20 cellular contexts compared by ENCODE assay signal in genomic region chr10:25078659-25079429, GRCh38.
DNase-seq lines count a peak whose midpoint lies in the region; ATAC-seq lines count a peak whose summit lies in the region.
"Had no signal": no experiment of that assay in that cellular context is flagged by ENCODE, and none has a peak within 500 bp of the region (broad histone marks: within the 10 kb centered on the region; RNA-seq: fewer than 3 reads in every experiment).

No MANE protein-coding gene starts in this region.

- H3K9me3 Mint-ChIP-seq in activated T-helper 17 cell treated with anti-CD3 and anti-CD28 coated beads, Interleukin-2, amount 50 U/mL, for 72 hours, result no peaks in the 10 kb centered on the region
- H3K9me3 Mint-ChIP-seq: activated T-cell treated with anti-CD3 and anti-CD28 coated beads, Interleukin-2, amount 50 U/mL, for 24 hours; CD4-positive, alpha-beta T cell; immature natural killer cell; nephron progenitor cell; stimulated activated naive CD8-positive, alpha-beta T cell treated with anti-CD3 and anti-CD28 coated beads, Interleukin-15, Interleukin-2, amounts not matched to agents 100 ng/mL and 50 ng/mL, for 24 hours had no signal

- no peak overlapping the region for H3K27ac Mint-ChIP-seq in activated T-helper 17 cell treated with anti-CD3 and anti-CD28 coated beads, Interleukin-2, amount 50 U/mL, for 72 hours
- H3K27ac Mint-ChIP-seq: activated naive CD8-positive, alpha-beta T cell; activated T-cell treated with anti-CD3 and anti-CD28 coated beads, Interleukin-2, amount 50 U/mL, for 24 hours; CD4-positive, alpha-beta T cell; immature natural killer cell; nephron progenitor cell; stimulated activated naive CD8-positive, alpha-beta T cell treated with anti-CD3 and anti-CD28 coated beads, Interleukin-15, Interleukin-2, amounts not matched to agents 100 ng/mL and 50 ng/mL, for 24 hours had no signal

- peak; percentile 68 for ATAC-seq in activated T-helper 17 cell treated with anti-CD3 and anti-CD28 coated beads, Interleukin-2, amount 50 U/mL, for 72 hours (replicated peaks)
- ATAC-seq in stimulated activated naive CD8-positive, alpha-beta T cell treated with anti-CD3 and anti-CD28 coated beads, Interleukin-15, Interleukin-2, amounts not matched to agents 100 U/mL and 50 U/mL, for 24 hours, result peak; percentile 46
- ATAC-seq in GM18502 (IDR thresholded peaks at IDR 0.05; ENCODE audit: poor library complexity, unreplicated experiment), result no peak

- peaks cover 5% of the 10 kb centered on the region for H3K4me1 Mint-ChIP-seq in activated T-helper 17 cell treated with anti-CD3 and anti-CD28 coated beads, Interleukin-2, amount 50 U/mL, for 72 hours
- H3K4me1 Mint-ChIP-seq: immature natural killer cell had no signal

- H3K27me3 Mint-ChIP-seq in activated T-helper 17 cell treated with anti-CD3 and anti-CD28 coated beads, Interleukin-2, amount 50 U/mL, for 72 hours, result peaks cover 12% of the 10 kb centered on the region

- peak; percentile 9 for DNase-seq in activated CD4-positive, alpha-beta T cell treated with anti-CD3 and anti-CD28 coated beads for 48 hours
- no peak for DNase-seq in activated CD4-positive, alpha-beta T cell treated with anti-CD3 and anti-CD28 coated beads, Interleukin-2, amount 50 U/mL, for 1 hour
- DNase-seq in kidney tubule cell (ENCODE audit: low spot score) (peak; percentile 9), NCI-H526 treated with DMSO at 0.1 percent for 48 hours (lab: John Stamatoyannopoulos, UW) (no peak), C1 segment of cervical spinal cord (lab: John Stamatoyannopoulos, UW) (no peak)
- peak; percentile 12 for DNase-seq in stimulated activated naive CD8-positive, alpha-beta T cell treated with anti-CD3 and anti-CD28 coated beads, Interleukin-15, Interleukin-2, amounts not matched to agents 100 U/mL and 50 U/mL, for 24 hours
- DNase-seq: activated CD4-positive, alpha-beta T cell treated with anti-CD3 and anti-CD28 coated beads, Interleukin-2, amount 50 U/mL, for 4 hours; activated T-cell treated with anti-CD3 and anti-CD28 coated beads, Interleukin-2, amount 50 U/mL, for 24 hours; CD4-positive, alpha-beta T cell; DMS79 treated with DMSO at 0.1 percent for 48 hours; immature natural killer cell; mesenchymal stem cell; NCI-H1048; NCI-H2107; NCI-H774; nephron progenitor cell had no signal

- no peak overlapping the region for H3K4me3 Mint-ChIP-seq in activated T-helper 17 cell treated with anti-CD3 and anti-CD28 coated beads, Interleukin-2, amount 50 U/mL, for 72 hours
- H3K4me3 Mint-ChIP-seq: activated naive CD8-positive, alpha-beta T cell; activated T-cell treated with anti-CD3 and anti-CD28 coated beads, Interleukin-2, amount 50 U/mL, for 24 hours; CD4-positive, alpha-beta T cell; immature natural killer cell; nephron progenitor cell; stimulated activated naive CD8-positive, alpha-beta T cell treated with anti-CD3 and anti-CD28 coated beads, Interleukin-15, Interleukin-2, amounts not matched to agents 100 ng/mL and 50 ng/mL, for 24 hours had no signal

- H3K36me3 Mint-ChIP-seq in activated T-helper 17 cell treated with anti-CD3 and anti-CD28 coated beads, Interleukin-2, amount 50 U/mL, for 72 hours (ENCODE audit: low read depth), result no peaks in the 10 kb centered on the region
- H3K36me3 Mint-ChIP-seq: activated naive CD8-positive, alpha-beta T cell; immature natural killer cell had no signal

Comparison
In these comparisons a context has a peak if more than half of its experiments do, and no peak if none do; other contexts are left out.
1. DNase-seq: peak in activated CD4-positive, alpha-beta T cell treated with anti-CD3 and anti-CD28 coated beads for 48 hours (single experiment), kidney tubule cell (single experiment) and stimulated activated naive CD8-positive, alpha-beta T cell treated with anti-CD3 and anti-CD28 coated beads, Interleukin-15, Interleukin-2, amounts not matched to agents 100 U/mL and 50 U/mL, for 24 hours (single experiment); none in activated CD4-positive, alpha-beta T cell treated with anti-CD3 and anti-CD28 coated beads, Interleukin-2, amount 50 U/mL, for 1 hour (single experiment), NCI-H526 treated with DMSO at 0.1 percent for 48 hours (single experiment) and C1 segment of cervical spinal cord (0 of 14).